In genomic region chr7:45073031-45073842, GRCh38 we compare ENCODE assay signal across 11 cellular contexts. TPM values are rescaled to one million over a fixed set of nuclear protein-coding genes. Genes with fewer than 3 reads are reported as not detected.
DNase-seq lines count a peak whose midpoint lies in the region; ATAC-seq, FAIRE-seq and TF ChIP-seq lines count a peak whose summit lies in the region.
"Had no signal": no experiment of that assay in that cellular context is flagged by ENCODE, and none has a peak within 500 bp of the region (broad histone marks: within the 10 kb centered on the region; RNA-seq: fewer than 3 reads in every experiment).

No MANE protein-coding gene starts in this region.

- in situ Hi-C loops in GM12878 (cut with MboI): no loop called here

- H3K27me3 Mint-ChIP-seq in Calu3 (ENCODE audit: unreplicated experiment) (no peaks in the 10 kb centered on the region), natural killer cell (ENCODE audit: low read depth in 2 of 2) (no peaks in the 10 kb centered on the region), HFFc6 (ENCODE audit: insufficient read depth) (peaks cover 2% of the 10 kb centered on the region; the same call in 1 of the 2 replicates)

- TF ChIP-seq POLR2A in GM12878 (IDR thresholded peaks at IDR 0.05; ENCODE audit: low read depth, low read length): peak; percentile 8; the same call in 1 of the 2 replicates

- ATAC-seq in GM12878 (no peak), natural killer cell (no peak)

- FAIRE-seq in GM12878 (lab: Jason Lieb, UNC): no peak

- H3K4me1 Mint-ChIP-seq in Calu3 (ENCODE audit: low read depth, unreplicated experiment) (peaks cover 14% of the 10 kb centered on the region), natural killer cell (peaks cover 59 to 70% of the 10 kb centered on the region in 2 donors), HFFc6 (ENCODE audit: low read depth) (no peaks in the 10 kb centered on the region)

- SMC1A ChIA-PET in GM12878 (lab: Charles Lee; ENCODE audit: uncharacterized antibody, unreplicated experiment): interaction anchor here (1.5 kb wide), 1 partner anchor 99 kb away, joined by 7 read pairs; no protein-coding TSS in a partner anchor

- no peak for DNase-seq in Calu3
- DNase-seq in LHCN-M2 (ENCODE audit: low read depth): peak; percentile 15
- no peak for DNase-seq in GM12878 (ENCODE audit: low read depth, low spot score)
- DNase-seq in natural killer cell: no peak
- no peak for DNase-seq in mucosa of gallbladder (ENCODE audit: low spot score)
- no peak for DNase-seq in HFFc6
- DNase-seq in HuH-7.5 (ENCODE audit: low spot score): no peak
- DNase-seq: effector CD8-positive, alpha-beta T cell; NCI-H446 treated with DMSO at 0.1 percent for 48 hours had no signal

- H4K20me1 ChIP-seq in GM12878 (ENCODE audit: control insufficient read depth, insufficient read depth): no peaks in the 10 kb centered on the region

- no peaks in the 10 kb centered on the region for H3K79me2 ChIP-seq in GM12878 (ENCODE audit: control insufficient read depth, insufficient read depth, low read length)

- H3K4me3 Mint-ChIP-seq in Calu3 (ENCODE audit: low read depth, unreplicated experiment) (no peak overlapping the region), natural killer cell (no peak overlapping the region), HFFc6 (no peak overlapping the region; the same call in 1 of the 2 replicates)

- no peaks in the 10 kb centered on the region for H3K4me1 ChIP-seq in GM12878 (ENCODE audit: control insufficient read depth, insufficient read depth, low read length)

- WGBS in GM12878 (ENCODE audit: insufficient coverage, insufficient replicate concordance, low lambda C conversion rate, missing lambda C conversion rate): 94% methylated on average over 16 of the region's 19 CpGs

- POLR2A ChIA-PET in GM12878 (lab: Charles Lee): interaction anchor here (1.0 kb wide), 1 partner anchor 13 kb away, joined by 3 read pairs; no protein-coding TSS in a partner anchor

- TF ChIP-seq EP300 in GM12878 (IDR thresholded peaks at IDR 0.05; ENCODE audit: borderline replicate concordance in 1 of 2, control insufficient read depth in 1 of 2, low read depth in 2 of 2, low read length in 2 of 2): no peak

- TF ChIP-seq RAD21 in GM12878 (IDR thresholded peaks at IDR 0.05; ENCODE audit: insufficient read depth, low read depth, low read length): no peak

- BruUV-seq in Calu3 (replicated peaks; lab: Mats Ljungman, UMichigan): no TSS peak
- no TSS peak for BruUV-seq in GM12878 (replicated peaks; lab: Mats Ljungman, UMichigan)

- no peak overlapping the region for H2AFZ ChIP-seq in GM12878 (ENCODE audit: control insufficient read depth, low read depth, low read length)

- H3K4me3 ChIP-seq in GM12878: no peak overlapping the region
- H3K4me3 ChIP-seq: lung, testis had no signal

- CTCF ChIA-PET in Calu3 (lab: Charles Lee) (interaction anchor here (0.7 kb wide), 3 partner anchors 12 to 288 kb away, joined by 3 to 4 read pairs (median 4); no protein-coding TSS in a partner anchor), GM12878 (lab: Yijun Ruan, JAX) (interaction anchor here (0.7 kb wide), 1 partner anchor 99 kb away, joined by 3 read pairs; no protein-coding TSS in a partner anchor)

- H3K27me3 ChIP-seq in GM12878 (replicated peaks in 1 of 2; ENCODE audit: control insufficient read depth in 2 of 2, insufficient read depth in 2 of 2, low read length in 1 of 2): no peaks in the 10 kb centered on the region
- H3K27me3 ChIP-seq: testis had no signal

- intact Hi-C loops in Calu3 (cut with micrococcal nuclease; ENCODE audit: unreplicated experiment): no loop called here
- intact Hi-C loops in GM12878 (cut with micrococcal nuclease; ENCODE audit: unreplicated experiment): no loop called here
- intact Hi-C loops in natural killer cell (cut with micrococcal nuclease): loop anchor here (10.0 kb wide), 1 partner anchor 48 kb away; no protein-coding TSS in a partner anchor

- H3K4me2 ChIP-seq in GM12878 (ENCODE audit: control insufficient read depth, insufficient read depth): no peak overlapping the region

- no peak overlapping the region for H3K9ac ChIP-seq in GM12878 (ENCODE audit: control insufficient read depth, insufficient read depth, low read length)

- no peaks in the 10 kb centered on the region for H3K9me3 ChIP-seq in GM12878 (replicated peaks; ENCODE audit: control insufficient read depth, insufficient read depth, low read length)
- H3K9me3 ChIP-seq: testis had no signal

- H3K36me3 ChIP-seq in GM12878 (ENCODE audit: control insufficient read depth in 2 of 2, insufficient read depth in 2 of 2, low read length in 1 of 2): peaks cover 23 to 63% of the 10 kb centered on the region in 2 experiments

- TF ChIP-seq CTCF in Calu3 (IDR thresholded peaks at IDR 0.05; ENCODE audit: unreplicated experiment) (no peak), GM12878 (IDR thresholded peaks at IDR 0.05 in 2 of 3, conservative IDR thresholded peaks at IDR 0.05 in 1 of 3; ENCODE audit: control insufficient read depth in 2 of 3, extremely low read depth in 1 of 3, insufficient read depth in 1 of 3, low read depth in 3 of 3, low read length in 3 of 3) (no peak), natural killer cell (IDR thresholded peaks at IDR 0.05) (no peak), HFFc6 (IDR thresholded peaks at IDR 0.05) (no peak)

- RAD21 ChIA-PET in GM12878 (lab: Charles Lee; ENCODE audit: unreplicated experiment): interaction anchor here (1.5 kb wide), 1 partner anchor 99 kb away, joined by 5 read pairs; no protein-coding TSS in a partner anchor

- H3K27ac Mint-ChIP-seq in Calu3 (ENCODE audit: unreplicated experiment) (peak overlapping the region; percentile 60), natural killer cell (peak overlapping the region; percentile 88 to 92), HFFc6 (no peak overlapping the region; the same call in 1 of the 2 replicates)

- H3K36me3 Mint-ChIP-seq in Calu3 (ENCODE audit: insufficient read depth, unreplicated experiment) (peaks cover 19% of the 10 kb centered on the region), natural killer cell (no peaks in the 10 kb centered on the region), HFFc6 (ENCODE audit: low read depth) (peaks cover 12% of the 10 kb centered on the region)

- H3K27ac ChIP-seq in GM12878 (ENCODE audit: control insufficient read depth, insufficient read depth): no peak overlapping the region
- H3K27ac ChIP-seq: testis had no signal

- H3K9me3 Mint-ChIP-seq in Calu3 (ENCODE audit: low read depth, unreplicated experiment) (no peaks in the 10 kb centered on the region), natural killer cell (no peaks in the 10 kb centered on the region), HFFc6 (no peaks in the 10 kb centered on the region)

TF ChIP-seq in GM12878, 131 proteins besides CTCF, POLR2A, EP300 and RAD21 (continues in another document):
- no peak for TF ChIP-seq CREM (IDR thresholded peaks at IDR 0.05; ENCODE audit: low read depth)
- TF ChIP-seq YBX1 (IDR thresholded peaks at IDR 0.05): no peak

RNA-seq across cellular contexts. Expression of gene NACAD, which starts 15.5 kb away (rescaled TPM):
- total RNA-seq in Calu3 (2022) (0.90 and 1.0 TPM in 2 replicates), LHCN-M2 (2014; rRNA removed) (2.6 and 2.9 TPM in 2 replicates), GM12878 (2014; rRNA removed) (not detected in 2 replicates), GM12878 (2014; rRNA removed; fragmentation: Illumina TruSeq; extraction: Trizol) (not detected in 2 replicates), GM12878 (2021) (not detected in 2 replicates), natural killer cell (1 to 10 TPM in 1 of 3 donors, under 1 TPM in 2; 0.75 to 1.7 (median 0.78) TPM), mucosa of gallbladder (4.9 TPM)
- polyA plus RNA-seq in LHCN-M2 (2012): 4.8 TPM
- 0.10 TPM in 1 of 2 replicates, not detected in the other for total RNA-seq in GM12878 (2013; cell fraction: nucleolus; rRNA removed)
- not detected for polyA plus RNA-seq in GM12878 (2011; ENCODE audit: low read depth)
- polyA plus RNA-seq in GM12878 (2011; rRNA removed) (not detected in 2 replicates), GM12878 (2014; fragmentation: Illumina TruSeq; extraction: Trizol) (not detected in 2 replicates), GM12878 (2014; fragmentation: Nextera tagmentation; extraction: Ambion mirVana) (not detected), GM12878 (2014; rRNA removed) (not detected in 2 replicates), GM12878 (2016; fragmentation: Nextera tagmentation; extraction: Ambion mirVana) (not detected)
- polyA plus RNA-seq in GM12878 (2011; cell fraction: cytosol; rRNA removed): 0.03 TPM in 1 of 2 replicates, not detected in the other
- polyA plus RNA-seq in GM12878 (2011; cell fraction: nucleus; rRNA removed): 0.13 and 0.15 TPM in 2 replicates
- polyA plus RNA-seq in GM12878 (2012): not detected in 2 replicates
- polyA minus RNA-seq in GM12878 (2011; rRNA and poly(A)+ RNA removed): not detected in 2 replicates
- polyA minus RNA-seq in GM12878 (2011; cell fraction: cytosol; rRNA and poly(A)+ RNA removed): not detected in 2 replicates
- polyA minus RNA-seq in GM12878 (2011; cell fraction: nucleus; rRNA and poly(A)+ RNA removed): not detected in 2 replicates
- total RNA-seq in HFFc6 (2021; fragmentation: NEBNext Ultra II Directional; extraction: Animal tissue kit (Norgen Biotek cat#: 25700)): 10 to 100 TPM in 2 of 6 experiments, 1 to 10 TPM in 4; 5.5 to 10.5 (median 9.6) TPM

RNA-seq across cellular contexts. Expression of gene TBRG4, which starts 38.3 kb away (rescaled TPM):
- total RNA-seq in Calu3 (2022): 191 and 199 TPM in 2 replicates
- total RNA-seq in LHCN-M2 (2014; rRNA removed): 107 and 120 TPM in 2 replicates
- polyA plus RNA-seq in LHCN-M2 (2012): 64.1 TPM
- 249 and 291 TPM in 2 replicates for total RNA-seq in GM12878 (2013; cell fraction: nucleolus; rRNA removed)
- total RNA-seq in GM12878 (2014; rRNA removed): 124 and 128 TPM in 2 replicates
- 54.5 and 59.6 TPM in 2 replicates for total RNA-seq in GM12878 (2014; rRNA removed; fragmentation: Illumina TruSeq; extraction: Trizol)
- 109 and 117 TPM in 2 replicates for total RNA-seq in GM12878 (2021)
- polyA plus RNA-seq in GM12878 (2011; ENCODE audit: low read depth): 60.7 TPM
- polyA plus RNA-seq in GM12878 (2011; rRNA removed): 79.4 and 126 TPM in 2 replicates
- 124 and 201 TPM in 2 replicates for polyA plus RNA-seq in GM12878 (2011; cell fraction: cytosol; rRNA removed)
- 523 and 538 TPM in 2 replicates for polyA plus RNA-seq in GM12878 (2011; cell fraction: nucleus; rRNA removed)
- 68.8 and 75.2 TPM in 2 replicates for polyA plus RNA-seq in GM12878 (2012)
- 58.8 and 119 TPM in 2 replicates for polyA plus RNA-seq in GM12878 (2014; fragmentation: Illumina TruSeq; extraction: Trizol)
- 10 to 100 TPM in 1 of 2 experiments, 1 to 10 TPM in 1; 8.4 to 13.3 TPM for polyA plus RNA-seq in GM12878 (2014; fragmentation: Nextera tagmentation; extraction: Ambion mirVana)
- polyA plus RNA-seq in GM12878 (2014; rRNA removed): 104 and 111 TPM in 2 replicates
- polyA plus RNA-seq in GM12878 (2016; fragmentation: Nextera tagmentation; extraction: Ambion mirVana): 100 to 1,000 TPM; 124 to 130 TPM
- 145 and 219 TPM in 2 replicates for polyA minus RNA-seq in GM12878 (2011; rRNA and poly(A)+ RNA removed)
- polyA minus RNA-seq in GM12878 (2011; cell fraction: cytosol; rRNA and poly(A)+ RNA removed): 56.4 and 73.5 TPM in 2 replicates
- polyA minus RNA-seq in GM12878 (2011; cell fraction: nucleus; rRNA and poly(A)+ RNA removed): 184 and 261 TPM in 2 replicates
- 10 to 100 TPM; 48.6 to 56.7 (median 55.9) TPM for total RNA-seq in natural killer cell
- total RNA-seq in mucosa of gallbladder: 58.0 TPM
- total RNA-seq in HFFc6 (2021; fragmentation: NEBNext Ultra II Directional; extraction: Animal tissue kit (Norgen Biotek cat#: 25700)): 10 to 100 TPM; 53.8 to 68.1 (median 61.2) TPM
